In the genomic region with DNA sequence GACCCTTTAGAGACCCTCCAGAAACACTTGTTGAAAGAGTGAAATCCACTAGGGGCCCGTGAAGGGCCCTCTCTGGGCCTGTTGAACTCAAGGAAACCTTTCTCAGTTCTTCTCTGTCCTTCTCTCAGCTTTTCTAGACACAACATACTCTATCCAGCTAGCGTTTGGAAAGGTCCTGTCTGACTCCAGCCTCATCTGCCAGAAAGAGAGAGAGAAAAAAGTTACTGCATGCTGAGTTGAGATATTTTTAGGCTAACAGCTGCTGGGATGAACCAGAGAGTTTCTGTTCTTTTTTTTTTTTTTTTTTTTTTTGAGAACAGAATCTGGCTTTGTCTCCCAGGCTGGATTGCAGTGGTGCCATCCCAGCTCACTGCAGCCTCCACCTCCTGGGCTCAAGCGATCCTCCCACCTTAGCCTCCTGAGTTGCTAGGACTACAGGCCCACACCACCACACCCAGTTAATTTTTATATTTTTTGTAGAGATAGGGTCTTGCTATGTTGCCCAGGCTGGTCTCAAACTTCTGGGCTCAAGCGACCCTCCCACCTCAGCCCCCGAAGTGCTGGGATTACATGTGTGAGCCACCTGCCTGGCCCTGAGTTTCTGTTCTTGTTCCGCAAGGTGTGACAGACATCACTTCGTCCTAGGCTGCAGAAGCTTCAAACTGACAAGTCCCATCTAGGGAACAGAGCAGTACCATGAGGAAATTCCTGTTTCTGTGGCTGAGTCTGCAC, we compare ENCODE assay signal across 12 cellular contexts. TPM values are rescaled to one million over a fixed set of nuclear protein-coding genes. Genes with fewer than 3 reads are reported as not detected.
DNase-seq lines count a peak whose midpoint lies in the region; ATAC-seq and TF ChIP-seq lines count a peak whose summit lies in the region.
"Had no signal": no experiment of that assay in that cellular context is flagged by ENCODE, and none has a peak within 500 bp of the region (broad histone marks: within the 10 kb centered on the region; RNA-seq: fewer than 3 reads in every experiment).

No MANE protein-coding gene starts in this region.

- ATAC-seq in upper lobe of right lung (no peak), omental fat pad (ENCODE audit: low FRiP score) (no peak)

- H3K27ac ChIP-seq in dorsolateral prefrontal cortex (peak overlapping the region; percentile 3 to 85 (median 72)), upper lobe of right lung (peak overlapping the region; percentile 39)
- H3K27ac ChIP-seq: 22Rv1, neural progenitor cell had no signal

- H3K27me3 ChIP-seq in dorsolateral prefrontal cortex (no peaks in the 10 kb centered on the region), upper lobe of right lung (no peaks in the 10 kb centered on the region)
- H3K27me3 ChIP-seq: neural progenitor cell had no signal

- no peaks in the 10 kb centered on the region for H3K9me3 ChIP-seq in upper lobe of right lung

- peak; percentile 11 for DNase-seq in NCI-H2171 treated with DMSO at 0.1 percent for 48 hours (lab: John Stamatoyannopoulos, UW)
- no peak for DNase-seq in NCI-H2171 (lab: John Stamatoyannopoulos, UW)
- no peak for DNase-seq in dorsolateral prefrontal cortex
- DNase-seq in medulla oblongata (ENCODE audit: extremely low spot score): peak; percentile 43
- no peak for DNase-seq in upper lobe of right lung
- no peak for DNase-seq in HEK293T (ENCODE audit: extremely low spot score)
- DNase-seq in hypothalamus (lab: John Stamatoyannopoulos, UW): no peak
- no peak for DNase-seq in omental fat pad (ENCODE audit: low spot score)
- DNase-seq: effector CD8-positive, alpha-beta T cell; NCI-H1105 had no signal

- H3K4me3 ChIP-seq in dorsolateral prefrontal cortex: peak overlapping the region in 1 of 59 donors; percentile 20
- no peak overlapping the region for H3K4me3 ChIP-seq in upper lobe of right lung
- H3K4me3 ChIP-seq: neural progenitor cell had no signal

- POLR2A ChIA-PET in HEK293T (lab: Yijun Ruan, JAX): interaction anchor here (1.1 kb wide), 1 partner anchor 132 kb away, joined by 4 read pairs; no protein-coding TSS in a partner anchor

- H3K4me1 ChIP-seq in upper lobe of right lung: peaks cover 16% of the 10 kb centered on the region
- H3K4me1 ChIP-seq: neural progenitor cell had no signal

- TF ChIP-seq CTCF in dorsolateral prefrontal cortex (IDR thresholded peaks at IDR 0.05 in 54 of 56, conservative IDR thresholded peaks at IDR 0.05 in 2 of 56; ENCODE audit: low read depth in 1 of 56, partially characterized antibody in 56 of 56) (no peak), upper lobe of right lung (IDR thresholded peaks at IDR 0.05) (no peak), omental fat pad (IDR thresholded peaks at IDR 0.05) (no peak)

- CTCF ChIA-PET in HEK293T (lab: Yijun Ruan, JAX): interaction anchor here (0.6 kb wide), 1 partner anchor 212 kb away, joined by 3 read pairs; no protein-coding TSS in a partner anchor

- intact Hi-C loops in dorsolateral prefrontal cortex (cut with DNase I) (no loop called here), upper lobe of right lung (cut with DNase I) (no loop called here)

- no peaks in the 10 kb centered on the region for H3K36me3 ChIP-seq in upper lobe of right lung
- H3K36me3 ChIP-seq: neural progenitor cell had no signal

TF ChIP-seq in HEK293T, 16 proteins besides CTCF, POLR2A, EP300 and RAD21:
- TF ChIP-seq PKNOX1 (IDR thresholded peaks at IDR 0.05) (no peak), SP1 (IDR thresholded peaks at IDR 0.05) (no peak), ZNF384 (IDR thresholded peaks at IDR 0.05) (no peak), ELF4 (IDR thresholded peaks at IDR 0.05) (no peak), SUZ12 (IDR thresholded peaks at IDR 0.05) (no peak), BHLHE40 (IDR thresholded peaks at IDR 0.05; ENCODE audit: borderline replicate concordance) (no peak), FOXM1 (IDR thresholded peaks at IDR 0.05; ENCODE audit: borderline replicate concordance) (no peak), ARNT (IDR thresholded peaks at IDR 0.05) (no peak), LEF1 (IDR thresholded peaks at IDR 0.05; ENCODE audit: borderline replicate concordance) (no peak), FOXK2 (IDR thresholded peaks at IDR 0.05) (no peak), HDGF (IDR thresholded peaks at IDR 0.05; ENCODE audit: borderline replicate concordance) (no peak)

RNA-seq across cellular contexts. Expression of gene TEX2, which starts 14.9 kb away (rescaled TPM):
- total RNA-seq in dorsolateral prefrontal cortex: 100 to 1,000 TPM in 2 of 120 experiments, 10 to 100 TPM in 118; 59.9 to 107 (median 79.7) TPM
- total RNA-seq in upper lobe of right lung: 50.6 TPM
- 100 to 1,000 TPM in 1 of 4 donors, 10 to 100 TPM in 3; 34.8 to 113 (median 85.2) TPM for total RNA-seq in omental fat pad

Comparison
In these comparisons a context has a peak if more than half of its experiments do, and no peak if none do; other contexts are left out.
1. DNase-seq: peak in NCI-H2171 treated with DMSO at 0.1 percent for 48 hours (single experiment) and medulla oblongata (single experiment); none in NCI-H2171 (single experiment), dorsolateral prefrontal cortex (0 of 10), upper lobe of right lung (single experiment), HEK293T (single experiment), hypothalamus (0 of 51) and omental fat pad (single experiment).